Comparison of ENCODE assay signal across 1 cellular context in the genomic region with DNA sequence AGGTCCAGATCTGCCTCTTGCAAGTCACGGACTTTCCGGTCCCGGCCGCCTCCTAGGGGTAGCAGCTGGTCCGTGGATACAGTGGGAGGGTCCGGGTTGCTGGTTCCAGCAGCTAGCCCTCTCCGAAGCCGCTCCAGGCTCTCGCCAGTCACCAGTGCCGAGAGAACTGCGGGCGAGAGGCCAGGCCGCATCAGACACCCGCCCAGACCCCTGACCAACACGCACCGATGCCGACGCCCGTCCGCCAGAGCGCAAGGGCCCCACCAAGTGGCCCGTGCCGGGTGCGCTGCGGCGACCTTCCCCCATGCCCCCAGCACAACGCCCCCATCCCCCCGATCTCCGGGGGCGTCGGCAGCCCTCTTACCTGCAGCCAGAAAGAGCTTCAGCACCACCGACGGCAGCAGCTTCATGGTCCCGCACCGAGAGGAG.
TF ChIP-seq lines count a peak whose summit lies in the region.

No MANE protein-coding gene starts in this region.

TF ChIP-seq in GM23338, 12 proteins besides CTCF, POLR2A, EP300 and RAD21 (continued from another document):
- TF ChIP-seq, protein P1, sequence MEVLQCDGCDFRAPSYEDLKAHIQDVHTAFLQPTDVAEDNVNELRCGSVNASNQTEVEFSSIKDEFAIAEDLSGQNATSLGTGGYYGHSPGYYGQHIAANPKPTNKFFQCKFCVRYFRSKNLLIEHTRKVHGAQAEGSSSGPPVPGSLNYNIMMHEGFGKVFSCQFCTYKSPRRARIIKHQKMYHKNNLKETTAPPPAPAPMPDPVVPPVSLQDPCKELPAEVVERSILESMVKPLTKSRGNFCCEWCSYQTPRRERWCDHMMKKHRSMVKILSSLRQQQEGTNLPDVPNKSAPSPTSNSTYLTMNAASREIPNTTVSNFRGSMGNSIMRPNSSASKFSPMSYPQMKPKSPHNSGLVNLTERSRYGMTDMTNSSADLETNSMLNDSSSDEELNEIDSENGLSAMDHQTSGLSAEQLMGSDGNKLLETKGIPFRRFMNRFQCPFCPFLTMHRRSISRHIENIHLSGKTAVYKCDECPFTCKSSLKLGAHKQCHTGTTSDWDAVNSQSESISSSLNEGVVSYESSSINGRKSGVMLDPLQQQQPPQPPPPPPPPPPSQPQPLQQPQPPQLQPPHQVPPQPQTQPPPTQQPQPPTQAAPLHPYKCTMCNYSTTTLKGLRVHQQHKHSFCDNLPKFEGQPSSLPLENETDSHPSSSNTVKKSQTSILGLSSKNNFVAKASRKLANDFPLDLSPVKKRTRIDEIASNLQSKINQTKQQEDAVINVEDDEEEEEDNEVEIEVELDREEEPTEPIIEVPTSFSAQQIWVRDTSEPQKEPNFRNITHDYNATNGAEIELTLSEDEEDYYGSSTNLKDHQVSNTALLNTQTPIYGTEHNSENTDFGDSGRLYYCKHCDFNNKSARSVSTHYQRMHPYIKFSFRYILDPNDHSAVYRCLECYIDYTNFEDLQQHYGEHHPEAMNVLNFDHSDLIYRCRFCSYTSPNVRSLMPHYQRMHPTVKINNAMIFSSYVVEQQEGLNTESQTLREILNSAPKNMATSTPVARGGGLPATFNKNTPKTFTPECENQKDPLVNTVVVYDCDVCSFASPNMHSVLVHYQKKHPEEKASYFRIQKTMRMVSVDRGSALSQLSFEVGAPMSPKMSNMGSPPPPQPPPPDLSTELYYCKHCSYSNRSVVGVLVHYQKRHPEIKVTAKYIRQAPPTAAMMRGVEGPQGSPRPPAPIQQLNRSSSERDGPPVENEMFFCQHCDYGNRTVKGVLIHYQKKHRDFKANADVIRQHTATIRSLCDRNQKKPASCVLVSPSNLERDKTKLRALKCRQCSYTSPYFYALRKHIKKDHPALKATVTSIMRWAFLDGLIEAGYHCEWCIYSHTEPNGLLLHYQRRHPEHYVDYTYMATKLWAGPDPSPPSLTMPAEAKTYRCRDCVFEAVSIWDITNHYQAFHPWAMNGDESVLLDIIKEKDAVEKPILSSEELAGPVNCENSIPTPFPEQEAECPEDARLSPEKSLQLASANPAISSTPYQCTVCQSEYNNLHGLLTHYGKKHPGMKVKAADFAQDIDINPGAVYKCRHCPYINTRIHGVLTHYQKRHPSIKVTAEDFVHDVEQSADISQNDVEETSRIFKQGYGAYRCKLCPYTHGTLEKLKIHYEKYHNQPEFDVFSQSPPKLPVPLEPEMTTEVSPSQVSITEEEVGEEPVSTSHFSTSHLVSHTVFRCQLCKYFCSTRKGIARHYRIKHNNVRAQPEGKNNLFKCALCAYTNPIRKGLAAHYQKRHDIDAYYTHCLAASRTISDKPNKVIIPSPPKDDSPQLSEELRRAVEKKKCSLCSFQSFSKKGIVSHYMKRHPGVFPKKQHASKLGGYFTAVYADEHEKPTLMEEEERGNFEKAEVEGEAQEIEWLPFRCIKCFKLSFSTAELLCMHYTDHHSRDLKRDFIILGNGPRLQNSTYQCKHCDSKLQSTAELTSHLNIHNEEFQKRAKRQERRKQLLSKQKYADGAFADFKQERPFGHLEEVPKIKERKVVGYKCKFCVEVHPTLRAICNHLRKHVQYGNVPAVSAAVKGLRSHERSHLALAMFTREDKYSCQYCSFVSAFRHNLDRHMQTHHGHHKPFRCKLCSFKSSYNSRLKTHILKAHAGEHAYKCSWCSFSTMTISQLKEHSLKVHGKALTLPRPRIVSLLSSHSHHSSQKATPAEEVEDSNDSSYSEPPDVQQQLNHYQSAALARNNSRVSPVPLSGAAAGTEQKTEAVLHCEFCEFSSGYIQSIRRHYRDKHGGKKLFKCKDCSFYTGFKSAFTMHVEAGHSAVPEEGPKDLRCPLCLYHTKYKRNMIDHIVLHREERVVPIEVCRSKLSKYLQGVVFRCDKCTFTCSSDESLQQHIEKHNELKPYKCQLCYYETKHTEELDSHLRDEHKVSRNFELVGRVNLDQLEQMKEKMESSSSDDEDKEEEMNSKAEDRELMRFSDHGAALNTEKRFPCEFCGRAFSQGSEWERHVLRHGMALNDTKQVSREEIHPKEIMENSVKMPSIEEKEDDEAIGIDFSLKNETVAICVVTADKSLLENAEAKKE (CRISPR knock-in tag; IDR thresholded peaks at IDR 0.05) = no peak
- TF ChIP-seq STAT1 (IDR thresholded peaks at IDR 0.05; ENCODE audit: unreplicated experiment) (no peak), EZH2 (IDR thresholded peaks at IDR 0.05; ENCODE audit: low read depth, unreplicated experiment) (no peak), ZNF331 (CRISPR knock-in tag; IDR thresholded peaks at IDR 0.05; ENCODE audit: low read depth) (no peak)
TF ChIP-seq in GM23338: peak in this region for 0.
